In the genomic region with DNA sequence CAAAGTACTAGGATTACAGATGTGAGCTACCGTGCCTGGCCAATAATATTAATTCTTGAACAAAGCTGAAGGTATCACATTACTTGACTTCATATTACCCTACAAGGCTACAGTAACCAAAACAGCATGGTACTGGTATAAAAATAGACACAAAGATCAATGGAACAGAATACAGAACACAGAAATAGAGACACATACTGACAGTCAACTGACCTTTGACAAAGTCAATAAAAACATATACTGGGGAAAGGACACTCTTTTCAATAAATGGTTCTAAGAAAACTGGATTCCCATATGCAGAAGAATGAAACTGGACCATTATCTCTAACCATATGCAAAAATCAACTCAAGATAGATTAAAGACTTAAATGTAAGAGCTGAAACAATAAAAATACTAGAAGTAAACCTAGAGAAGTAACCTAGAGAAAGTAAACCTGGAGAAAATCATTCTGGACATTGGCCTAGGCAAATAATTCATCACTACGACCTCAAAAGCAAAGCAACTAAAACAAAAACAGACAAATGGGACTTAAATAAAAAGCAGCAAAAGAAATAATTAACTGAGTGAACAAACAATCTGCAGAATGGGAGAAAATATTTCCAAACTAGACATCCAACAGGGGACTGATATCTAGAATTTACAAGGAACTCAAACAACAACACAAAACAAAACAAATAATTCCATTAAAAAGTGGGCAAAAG, we compare ENCODE assay signal across 27 cellular contexts.
"Had no signal": no experiment of that assay in that cellular context is flagged by ENCODE, and none has a peak within 500 bp of the region (broad histone marks: within the 10 kb centered on the region; RNA-seq: fewer than 3 reads in every experiment).

No MANE protein-coding gene starts in this region.

- H3K27me3 ChIP-seq: esophagus muscularis mucosa, foreskin keratinocyte, heart right ventricle, ovary, spleen, testis, tibial artery had no signal

- H3K36me3 ChIP-seq: ovary, tibial artery had no signal

- H3K4me3 ChIP-seq: esophagus muscularis mucosa, heart right ventricle, left ventricle myocardium inferior, lower lobe of right lung, ovary, psoas muscle, skin epidermis, spleen, testis, tibial artery had no signal

- H3K4me1 Mint-ChIP-seq: endodermal cell had no signal

- H3K9me3 ChIP-seq: esophagus muscularis mucosa, heart right ventricle, left ventricle myocardium inferior, lower lobe of right lung, ovary, psoas muscle, spleen, testis, tibial artery had no signal

- H3K27me3 Mint-ChIP-seq: dendritic cell treated with granulocyte-macrophage colony-stimulating factor and Interleukin-4, amounts not matched to agents 40 ng/mL and 50 ng/mL, for 4 days; stimulated activated memory B cell treated with anti-CD40 and anti-IgM and Interleukin-4, amounts not matched to agents 10 μg/mL and 1 μg/mL and 100 μg/mL, for 72 hours; type B pancreatic cell had no signal

- H3K27ac ChIP-seq: epithelial cell of prostate, esophagus muscularis mucosa, foreskin keratinocyte, heart right ventricle, left ventricle myocardium inferior, lower lobe of right lung, ovary, psoas muscle, skin epidermis, spleen, testis, tibial artery had no signal

- H3K9me3 Mint-ChIP-seq: dendritic cell treated with granulocyte-macrophage colony-stimulating factor and Interleukin-4, amounts not matched to agents 40 ng/mL and 50 ng/mL, for 4 days; natural killer cell had no signal

- H3K4me1 ChIP-seq: esophagus muscularis mucosa, foreskin keratinocyte, heart right ventricle, left ventricle myocardium inferior, lower lobe of right lung, psoas muscle, spleen, testis, tibial artery had no signal

- H3K36me3 Mint-ChIP-seq: natural killer cell had no signal

- H3K27ac Mint-ChIP-seq: dendritic cell treated with granulocyte-macrophage colony-stimulating factor and Interleukin-4, amounts not matched to agents 40 ng/mL and 50 ng/mL, for 4 days; endodermal cell; stimulated activated memory B cell treated with anti-CD40 and anti-IgM and Interleukin-4, amounts not matched to agents 10 μg/mL and 1 μg/mL and 100 μg/mL, for 72 hours; type B pancreatic cell had no signal

- H3K4me3 Mint-ChIP-seq: dendritic cell treated with granulocyte-macrophage colony-stimulating factor and Interleukin-4, amounts not matched to agents 40 ng/mL and 50 ng/mL, for 4 days; endodermal cell; natural killer cell; stimulated activated memory B cell treated with anti-CD40 and anti-IgM and Interleukin-4, amounts not matched to agents 10 μg/mL and 1 μg/mL and 100 μg/mL, for 72 hours; type B pancreatic cell had no signal

- DNase-seq: effector CD8-positive, alpha-beta T cell; endodermal cell; foreskin keratinocyte; glutamatergic neuron; heart right ventricle; hippocampal formation; left cardiac atrium; left ventricle myocardium inferior; lower lobe of right lung; natural killer cell; occipital lobe; ovary; posterior cingulate gyrus; psoas muscle; right cardiac atrium; spleen; stimulated activated CD4-positive, alpha-beta T cell treated with anti-CD3 and anti-CD28 coated beads, Interleukin-4, amount 100 ng/mL, for 4 hours; stimulated activated naive CD8-positive, alpha-beta T cell treated with anti-CD3 and anti-CD28 coated beads, Interleukin-15, Interleukin-2, amounts not matched to agents 100 U/mL and 50 U/mL, for 24 hours; substantia nigra; testis; tibial artery had no signal

- ATAC-seq: foreskin keratinocyte; heart right ventricle; left cardiac atrium; lower lobe of right lung; natural killer cell; psoas muscle; right cardiac atrium; stimulated activated memory B cell treated with anti-CD40 and anti-IgM and Interleukin-4, amounts not matched to agents 10 μg/mL and 1 μg/mL and 100 μg/mL, for 72 hours; stimulated activated naive CD8-positive, alpha-beta T cell treated with anti-CD3 and anti-CD28 coated beads, Interleukin-15, Interleukin-2, amounts not matched to agents 100 U/mL and 50 U/mL, for 24 hours had no signal
